2 cellular contexts compared by ENCODE assay signal in genomic region chr14:34165847-34166340, GRCh38.
TF ChIP-seq lines count a peak whose summit lies in the region.

No MANE protein-coding gene starts in this region.

TF ChIP-seq in GM23338, 12 proteins besides CTCF, POLR2A, EP300 and RAD21 (continued from another document):
- TF ChIP-seq ZNF462 (CRISPR knock-in tag; IDR thresholded peaks at IDR 0.05) (no peak), ETS1 (IDR thresholded peaks at IDR 0.05) (no peak), NANOG (IDR thresholded peaks at IDR 0.05; ENCODE audit: borderline replicate concordance) (no peak), JUNB (IDR thresholded peaks at IDR 0.05; ENCODE audit: unreplicated experiment) (no peak), CREB1 (CRISPR knock-in tag; IDR thresholded peaks at IDR 0.05; ENCODE audit: low read depth) (no peak)

TF ChIP-seq in WTC11, 78 proteins besides CTCF, POLR2A, EP300 and RAD21 (continued from another document):
- TF ChIP-seq ERG (CRISPR knock-in tag; IDR thresholded peaks at IDR 0.05) (no peak), STAT6 (CRISPR knock-in tag; conservative IDR thresholded peaks at IDR 0.05; ENCODE audit: low read depth) (no peak), IRF1 (CRISPR knock-in tag; IDR thresholded peaks at IDR 0.05) (no peak), TEAD1 (CRISPR knock-in tag; IDR thresholded peaks at IDR 0.05) (no peak), ZNF263 (CRISPR knock-in tag; IDR thresholded peaks at IDR 0.05; ENCODE audit: low read depth) (no peak), OVOL2 (CRISPR knock-in tag; IDR thresholded peaks at IDR 0.05; ENCODE audit: borderline replicate concordance) (no peak), E2F5 (CRISPR knock-in tag; IDR thresholded peaks at IDR 0.05) (no peak), GRHL2 (CRISPR knock-in tag; IDR thresholded peaks at IDR 0.05; ENCODE audit: insufficient replicate concordance, severe bottlenecking) (no peak)
